Comparison of ENCODE assay signal across 8 cellular contexts in the genomic region with DNA sequence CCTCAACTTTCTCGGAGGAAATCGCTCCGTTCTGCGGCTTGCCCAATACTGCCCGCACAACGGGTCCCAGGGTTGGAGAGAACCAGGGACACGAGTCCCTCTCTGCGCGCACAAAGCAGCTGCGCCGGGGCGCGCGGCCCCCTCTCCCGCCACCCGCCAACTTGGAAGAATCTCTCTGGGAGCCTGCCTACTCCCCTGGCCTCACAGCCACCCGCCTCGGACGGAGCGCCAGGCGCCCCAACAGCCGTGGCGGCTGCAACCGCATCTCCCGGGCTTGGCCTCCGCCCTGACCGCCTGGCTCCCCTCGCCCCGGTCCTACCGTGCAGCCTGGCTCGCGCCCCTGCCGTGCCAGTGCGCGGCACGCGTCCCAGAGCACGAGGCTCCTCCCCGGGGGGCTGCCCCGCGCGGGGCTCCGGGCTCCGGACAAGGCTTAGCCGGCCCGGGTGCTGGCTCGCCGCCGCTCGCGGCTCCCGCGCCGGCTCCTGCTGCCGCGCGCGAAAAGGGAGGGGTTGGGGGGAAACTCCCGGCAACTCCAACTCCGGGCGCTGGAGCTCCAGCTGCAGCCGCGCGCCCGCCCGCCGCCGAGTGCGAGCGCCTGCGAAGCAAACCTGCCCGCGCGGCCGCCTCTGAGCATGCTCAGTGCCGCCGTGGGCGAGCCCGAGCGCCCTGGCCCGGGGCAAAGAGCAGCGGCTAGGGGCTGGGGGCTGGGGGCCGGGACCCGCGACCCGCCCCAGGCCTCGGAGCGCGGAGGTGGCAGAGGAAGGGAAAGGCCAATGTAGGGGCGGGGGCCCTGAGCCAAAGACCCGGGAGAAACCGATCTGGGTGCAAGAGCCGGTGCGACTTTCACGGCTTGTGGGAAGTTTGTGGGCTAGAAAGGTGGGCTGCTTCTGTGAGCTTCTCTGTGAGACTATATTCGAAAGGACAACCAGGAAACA. TPM values are rescaled to one million over a fixed set of nuclear protein-coding genes. Genes with fewer than 3 reads are reported as not detected.
DNase-seq lines count a peak whose midpoint lies in the region; ATAC-seq and TF ChIP-seq lines count a peak whose summit lies in the region.

Gene STXBP6, minus strand, starts transcription at position 589 of the 935 bp plus-strand sequence. CDS start 75,329 bp downstream, outside the sequence.

- H3K4me3 ChIP-seq in neural progenitor cell = peak within 1 kb of the TSS; percentile 71

- H3K27me3 ChIP-seq in neural progenitor cell = peaks cover 70% of the 10 kb centered on the region

- DNase-seq in COLO829 (ENCODE audit: low spot score) = peak; percentile 47
- peak; percentile 33 for DNase-seq in NCI-H128 (lab: John Stamatoyannopoulos, UW; ENCODE audit: unreplicated experiment)
- peak; percentile 32 for DNase-seq in activated naive CD8-positive, alpha-beta T cell treated with anti-CD3 and anti-CD28 coated beads for 36 hours
- peak; percentile 62 to 95 (median 90) for DNase-seq in head of caudate nucleus
- DNase-seq in neural progenitor cell (ENCODE audit: low spot score) = peak; percentile 92
- no peak for DNase-seq in activated effector memory CD4-positive, alpha-beta T cell treated with anti-CD3 and anti-CD28 coated beads, Interleukin-2, amount 50 U/mL, for 16 hours

- peaks cover 71% of the 10 kb centered on the region for H3K27me3 Mint-ChIP-seq in activated naive CD8-positive, alpha-beta T cell treated with anti-CD3 and anti-CD28 coated beads for 36 hours
- peaks cover 15% of the 10 kb centered on the region for H3K27me3 Mint-ChIP-seq in neural progenitor cell (ENCODE audit: insufficient read depth, low read depth)

- peak within 1 kb of the TSS; percentile 94 for H2AFZ ChIP-seq in neural progenitor cell (replicated peaks)

- no peak within 1 kb of the TSS for H3K27ac ChIP-seq in neural progenitor cell

- H3F3A ChIP-seq in neural progenitor cell (ENCODE audit: low read depth) = no peaks in the 10 kb centered on the region

- no peak within 1 kb of the TSS for H3K9ac ChIP-seq in neural progenitor cell

- intact Hi-C loops in head of caudate nucleus (cut with DNase I) = loop anchor here (5.0 to 10.0 kb wide), 2 partner anchors 82 to 315 kb away; no protein-coding TSS in a partner anchor

- ATAC-seq in GM19438 (IDR thresholded peaks at IDR 0.05; ENCODE audit: low read depth, unreplicated experiment) (peak; percentile 79), HG03469 (IDR thresholded peaks at IDR 0.05; ENCODE audit: unreplicated experiment) (no peak)

- H3K4me1 Mint-ChIP-seq in activated naive CD8-positive, alpha-beta T cell treated with anti-CD3 and anti-CD28 coated beads for 36 hours = no peaks in the 10 kb centered on the region
- H3K4me1 Mint-ChIP-seq in neural progenitor cell = peaks cover 10% of the 10 kb centered on the region

- H3K36me3 ChIP-seq in neural progenitor cell = no peaks in the 10 kb centered on the region

- no peak within 1 kb of the TSS for H3K27ac Mint-ChIP-seq in activated naive CD8-positive, alpha-beta T cell treated with anti-CD3 and anti-CD28 coated beads for 36 hours
- peak within 1 kb of the TSS; percentile 3 for H3K27ac Mint-ChIP-seq in neural progenitor cell

- no peaks in the 10 kb centered on the region for H4K20me1 ChIP-seq in neural progenitor cell (ENCODE audit: low read depth)

- H3K4me2 ChIP-seq in neural progenitor cell = peak within 1 kb of the TSS; percentile 93

- no peaks in the 10 kb centered on the region for H3K79me2 ChIP-seq in neural progenitor cell (ENCODE audit: low read depth)

- peaks cover 5% of the 10 kb centered on the region for H3K4me1 ChIP-seq in neural progenitor cell

- H3K36me3 Mint-ChIP-seq in activated naive CD8-positive, alpha-beta T cell treated with anti-CD3 and anti-CD28 coated beads for 36 hours = no peaks in the 10 kb centered on the region
- no peaks in the 10 kb centered on the region for H3K36me3 Mint-ChIP-seq in neural progenitor cell

- H3K9me3 Mint-ChIP-seq in activated naive CD8-positive, alpha-beta T cell treated with anti-CD3 and anti-CD28 coated beads for 36 hours = no peaks in the 10 kb centered on the region
- no peaks in the 10 kb centered on the region for H3K9me3 Mint-ChIP-seq in neural progenitor cell

- TF ChIP-seq CTCF in neural progenitor cell (IDR thresholded peaks at IDR 0.05) = no peak

- no peaks in the 10 kb centered on the region for H3K9me3 ChIP-seq in neural progenitor cell (ENCODE audit: low read depth)

- H3K4me3 Mint-ChIP-seq in activated naive CD8-positive, alpha-beta T cell treated with anti-CD3 and anti-CD28 coated beads for 36 hours = peak within 1 kb of the TSS; percentile 33
- peak within 1 kb of the TSS; percentile 92 for H3K4me3 Mint-ChIP-seq in neural progenitor cell

RNA-seq across cellular contexts. Expression of gene STXBP6, which starts in this region (rescaled TPM):
- total RNA-seq in activated naive CD8-positive, alpha-beta T cell treated with anti-CD3 and anti-CD28 coated beads for 36 hours = not detected
- total RNA-seq in neural progenitor cell (ENCODE audit: low replicate concordance) = 5.9 and 11.0 TPM in 2 replicates

Comparison
In these comparisons a context has a peak if more than half of its experiments do, and no peak if none do; other contexts are left out.
1. Peak in DNase-seq in activated naive CD8-positive, alpha-beta T cell treated with anti-CD3 and anti-CD28 coated beads for 36 hours; RNA of the gene not detected or under 1 TPM.